In genomic region chr9:136623016-136623848, GRCh38 we compare ENCODE assay signal across 1 cellular context.
TF ChIP-seq lines count a peak whose summit lies in the region.

No MANE protein-coding gene starts in this region.

TF ChIP-seq in GM12878, 131 proteins besides CTCF, POLR2A, EP300 and RAD21:
- TF ChIP-seq PML (IDR thresholded peaks at IDR 0.05; ENCODE audit: low read length) (no peak), KAT2A (conservative IDR thresholded peaks at IDR 0.05; ENCODE audit: control insufficient read depth, low read depth, low read length) (no peak), CBX5 (IDR thresholded peaks at IDR 0.05; ENCODE audit: low read depth) (no peak), DPF2 (IDR thresholded peaks at IDR 0.05) (no peak), CEBPB (IDR thresholded peaks at IDR 0.05; ENCODE audit: borderline replicate concordance in 1 of 2, low read depth in 2 of 2, low read length in 2 of 2) (no peak), JUND (IDR thresholded peaks at IDR 0.05; ENCODE audit: low read depth, low read length) (no peak)
